Comparison of ENCODE assay signal across 8 cellular contexts in the genomic region with DNA sequence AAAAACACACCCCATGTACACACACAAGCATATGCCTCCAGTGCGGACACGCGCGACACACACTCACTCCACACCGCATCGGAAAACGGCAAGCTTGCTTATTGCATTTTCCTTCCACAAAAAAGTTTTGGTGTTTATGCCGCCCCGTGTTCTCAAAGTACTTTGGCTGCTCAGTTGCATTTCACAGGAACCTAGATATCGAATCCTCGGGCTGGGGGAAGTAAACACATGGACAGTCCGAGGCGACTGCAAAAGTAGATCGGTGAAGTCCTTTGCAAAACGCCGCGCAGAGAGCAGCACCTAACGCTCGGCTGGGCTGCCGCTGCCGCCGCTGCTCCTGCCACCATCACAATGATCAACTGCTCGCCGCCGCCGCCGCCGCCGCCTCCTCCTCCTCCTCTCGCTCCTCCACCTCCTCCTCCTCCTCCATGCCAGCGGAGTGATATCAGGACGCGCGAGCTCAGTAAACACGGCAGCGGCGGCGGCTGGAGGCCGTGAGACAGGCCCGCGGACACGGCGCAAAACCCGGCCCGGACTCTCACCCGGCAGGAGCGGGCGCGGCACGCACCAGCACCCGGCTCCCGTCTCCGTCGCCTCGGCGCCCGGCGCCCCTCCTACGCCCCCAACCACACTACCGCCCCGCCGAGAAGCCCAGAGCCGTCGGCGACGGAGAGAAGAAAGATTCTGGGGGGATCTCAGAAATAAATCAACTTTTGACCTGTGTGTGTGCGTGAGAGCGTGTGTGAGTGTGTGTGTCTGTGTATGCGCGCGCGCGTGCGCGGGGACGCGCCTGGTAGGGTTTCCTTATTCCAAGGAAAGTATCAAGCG. TPM values are rescaled to one million over a fixed set of nuclear protein-coding genes. Genes with fewer than 3 reads are reported as not detected.
DNase-seq lines count a peak whose midpoint lies in the region; ATAC-seq, FAIRE-seq and TF ChIP-seq lines count a peak whose summit lies in the region.

A gene (minus strand): TSS at position 441 of the 828 bp plus-strand sequence. CDS start 857 bp downstream, outside the sequence.

- peak; percentile 77 for ATAC-seq in HG02642 (IDR thresholded peaks at IDR 0.05; ENCODE audit: poor library complexity, unreplicated experiment)
- ATAC-seq in pancreas, result peak; percentile 61 to 73 (median 68)
- peak; percentile 53 for ATAC-seq in thoracic aorta (ENCODE audit: insufficient number of reproducible peaks, low FRiP score, low read depth)

- no peak for FAIRE-seq in pancreas (lab: Jason Lieb, UNC)

- H3K9ac ChIP-seq in adipocyte (ENCODE audit: low read length), result peak within 1 kb of the TSS; percentile 94

- H3K4me3 ChIP-seq in adipocyte (ENCODE audit: low read length) (peak within 1 kb of the TSS; percentile 96), cardiac muscle cell (peak within 1 kb of the TSS; percentile 64), pancreas (peak within 1 kb of the TSS; percentile 52 to 69 (median 66)), thoracic aorta (peak within 1 kb of the TSS; percentile 89)

- TF ChIP-seq CTCF in cardiac muscle cell (IDR thresholded peaks at IDR 0.05; ENCODE audit: low read depth, low read length) (no peak), pancreas (IDR thresholded peaks at IDR 0.05) (no peak), thoracic aorta (IDR thresholded peaks at IDR 0.05) (no peak)

- intact Hi-C loops in pancreas (cut with DNase I), result no loop called here

- H3K36me3 ChIP-seq in adipocyte (ENCODE audit: control insufficient read depth, insufficient read depth, low read length, severe bottlenecking) (no peaks in the 10 kb centered on the region), cardiac muscle cell (no peaks in the 10 kb centered on the region), pancreas (no peaks in the 10 kb centered on the region), thoracic aorta (no peaks in the 10 kb centered on the region)

- DNase-seq in DMS53 treated with DMSO at 0.1 percent for 48 hours (lab: John Stamatoyannopoulos, UW; ENCODE audit: unreplicated experiment), result peak; percentile 85
- peak; percentile 76 for DNase-seq in NCI-H146 treated with DMSO at 0.1 percent for 48 hours (lab: John Stamatoyannopoulos, UW; ENCODE audit: unreplicated experiment)
- DNase-seq in T follicular helper cell (ENCODE audit: low read depth), result peak; percentile 77
- DNase-seq in adipocyte (ENCODE audit: low read depth), result peak; percentile 98
- DNase-seq in cardiac muscle cell (ENCODE audit: low read depth in 1 of 2, low spot score in 1 of 2), result peak; percentile 98 to 99
- peak; percentile 94 to 97 (median 96) for DNase-seq in pancreas
- peak; percentile 87 for DNase-seq in thoracic aorta (ENCODE audit: low spot score)

- H3K9me3 ChIP-seq in adipocyte (ENCODE audit: control insufficient read depth, low read length), result no peaks in the 10 kb centered on the region
- H3K9me3 ChIP-seq in cardiac muscle cell (ENCODE audit: low read depth), result no peaks in the 10 kb centered on the region
- H3K9me3 ChIP-seq in pancreas, result no peaks in the 10 kb centered on the region
- H3K9me3 ChIP-seq in thoracic aorta, result no peaks in the 10 kb centered on the region

- H3K27me3 ChIP-seq in adipocyte (replicated peaks; ENCODE audit: control insufficient read depth, insufficient read depth, low read length), result no peaks in the 10 kb centered on the region
- no peaks in the 10 kb centered on the region for H3K27me3 ChIP-seq in cardiac muscle cell
- no peaks in the 10 kb centered on the region for H3K27me3 ChIP-seq in pancreas
- no peaks in the 10 kb centered on the region for H3K27me3 ChIP-seq in thoracic aorta (replicated peaks; ENCODE audit: insufficient read depth)

- WGBS in pancreas, 2 donors, result 0 to 1% methylated on average over 68 to 78 of the region's 78 CpGs

- H3K27ac ChIP-seq in cardiac muscle cell, result peak within 1 kb of the TSS; percentile 92
- peak within 1 kb of the TSS; percentile 75 to 99 (median 95) for H3K27ac ChIP-seq in pancreas
- peak within 1 kb of the TSS; percentile 93 to 94 for H3K27ac ChIP-seq in thoracic aorta

- H3K4me1 ChIP-seq in adipocyte (ENCODE audit: control insufficient read depth, insufficient read depth, low read length), result peaks cover 8% of the 10 kb centered on the region
- peaks cover 12% of the 10 kb centered on the region for H3K4me1 ChIP-seq in cardiac muscle cell (ENCODE audit: low read depth)
- peaks cover 15 to 32% (median 21%) of the 10 kb centered on the region in 3 donors for H3K4me1 ChIP-seq in pancreas
- H3K4me1 ChIP-seq in thoracic aorta (ENCODE audit: control insufficient read depth in 1 of 2, low read depth in 2 of 2), result peaks cover 4 to 16% of the 10 kb centered on the region in 2 donors

RNA-seq across cellular contexts. Expression of the gene that starts here (rescaled TPM):
- total RNA-seq in cardiac muscle cell (18.0 and 22.8 TPM in 2 replicates), pancreas (1 to 10 TPM; 5.3 to 8.9 (median 6.5) TPM), thoracic aorta (10 to 100 TPM in 1 of 2 donors, 1 to 10 TPM in 1; 7.3 to 14.1 TPM)
- polyA plus RNA-seq in cardiac muscle cell (7.8 and 9.6 TPM in 2 replicates), pancreas (1 to 10 TPM; 3.8 to 4.0 TPM)

Comparison
In these comparisons a context has a peak if more than half of its experiments do, and no peak if none do; other contexts are left out.
1. Peak in every context shown above with its lines: DNase-seq, ATAC-seq, H3K4me3 ChIP-seq and H3K27ac ChIP-seq.